ENCODE assay signal across 7 cellular contexts in genomic region chr9:41110913-41111312, GRCh38. TPM values are rescaled to one million over a fixed set of nuclear protein-coding genes. Genes with fewer than 3 reads are reported as not detected.
"Had no signal": no experiment of that assay in that cellular context is flagged by ENCODE, and none has a peak within 500 bp of the region (broad histone marks: within the 10 kb centered on the region; RNA-seq: fewer than 3 reads in every experiment).

No MANE protein-coding gene starts in this region.

RNA-seq across cellular contexts. Expression of gene FOXD4L6, which starts 17.6 kb away (rescaled TPM):
- total RNA-seq: activated naive CD8-positive, alpha-beta T cell treated with anti-CD3 and anti-CD28 coated beads for 36 hours; cardiac septum; epithelial cell of proximal tubule; fibroblast of lung; left lobe of liver; mesothelial cell of epicardium; T-helper 1 cell treated with Interleukin-12 subunit alpha and Interleukin-12 subunit beta and Interleukin-4 antibody, amounts not matched to agents 30 ng/mL and 1 ng/mL, for 36 hours had no signal
- polyA plus RNA-seq: fibroblast of lung had no signal
